9 cellular contexts compared by ENCODE assay signal in the genomic region with DNA sequence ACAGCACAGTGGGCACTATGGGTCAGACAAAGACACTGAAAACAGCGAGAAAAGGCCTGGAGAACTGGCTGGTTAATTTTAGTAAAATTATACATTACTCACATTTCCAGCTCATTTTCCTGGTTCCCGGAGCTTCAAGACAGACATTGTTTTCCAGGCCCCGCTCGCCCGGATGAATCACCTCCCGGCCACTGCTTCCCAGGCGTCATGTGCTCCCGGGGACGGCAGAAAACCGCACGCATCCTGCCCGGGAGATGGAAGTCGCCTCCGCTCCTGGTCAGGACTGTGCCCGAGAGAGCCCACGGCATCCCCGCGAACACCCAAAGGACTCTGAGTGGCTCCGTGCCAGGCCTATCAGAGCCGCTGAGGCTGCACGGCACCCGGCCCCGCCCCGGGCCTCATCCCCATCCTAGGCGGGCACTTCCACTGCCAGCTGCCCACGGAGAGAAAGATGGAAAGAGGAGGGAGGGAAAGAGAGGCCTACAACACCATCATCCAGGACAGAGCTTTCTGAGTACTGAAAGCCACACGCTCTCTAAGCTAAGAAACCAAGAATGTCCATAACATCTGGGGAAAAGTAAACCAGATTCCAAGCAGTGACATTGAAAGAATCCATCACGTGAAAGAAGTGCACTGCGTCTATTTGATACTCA.
DNase-seq lines count a peak whose midpoint lies in the region; ATAC-seq and TF ChIP-seq lines count a peak whose summit lies in the region.
"Had no signal": no experiment of that assay in that cellular context is flagged by ENCODE, and none has a peak within 500 bp of the region (broad histone marks: within the 10 kb centered on the region; RNA-seq: fewer than 3 reads in every experiment).

No MANE protein-coding gene starts in this region.

- H3K4me3 ChIP-seq in mesodermal cell (ENCODE audit: extremely low read depth, insufficient read depth, low read length, poor library complexity, severe bottlenecking) (no peak overlapping the region), uterus (peak overlapping the region in 1 of 2 donors; percentile 25)

- H3K27me3 Mint-ChIP-seq in activated T-cell treated with anti-CD3 and anti-CD28 coated beads, Interleukin-2, amount 50 U/mL, for 24 hours: no peaks in the 10 kb centered on the region
- H3K27me3 Mint-ChIP-seq in activated T-cell treated with anti-CD3 and anti-CD28 coated beads, Interleukin-2, amount 50 U/mL, for 4 hours (ENCODE audit: low read depth): no peaks in the 10 kb centered on the region
- H3K27me3 Mint-ChIP-seq in effector memory CD8-positive, alpha-beta T cell: no peaks in the 10 kb centered on the region
- H3K27me3 Mint-ChIP-seq in stimulated activated naive B cell treated with anti-CD40 and anti-IgM and Interleukin-4, amounts not matched to agents 10 μg/mL and 1 μg/mL and 100 μg/mL, for 72 hours: no peaks in the 10 kb centered on the region
- H3K27me3 Mint-ChIP-seq: B cell had no signal

- TF ChIP-seq POLR2A in uterus (IDR thresholded peaks at IDR 0.05): peak in 1 of 2 donors; percentile 25

- H3K9me3 ChIP-seq in mesodermal cell (ENCODE audit: control insufficient read depth, low read length): no peaks in the 10 kb centered on the region
- no peaks in the 10 kb centered on the region for H3K9me3 ChIP-seq in uterus

- H3K27ac ChIP-seq in mesodermal cell (ENCODE audit: low read depth, low read length, severe bottlenecking): peak overlapping the region; percentile 84
- peak overlapping the region; percentile 90 to 91 for H3K27ac ChIP-seq in uterus

- peak; percentile 13 for DNase-seq in activated T-cell treated with anti-CD3 and anti-CD28 coated beads, Interleukin-2, amount 50 U/mL, for 24 hours
- no peak for DNase-seq in activated T-cell treated with anti-CD3 and anti-CD28 coated beads, Interleukin-2, amount 50 U/mL, for 4 hours
- DNase-seq in effector memory CD8-positive, alpha-beta T cell: no peak
- DNase-seq in uterus: peak; percentile 79 to 82
- no peak for DNase-seq in NCI-H1105 (lab: John Stamatoyannopoulos, UW)
- DNase-seq in stimulated activated naive B cell treated with anti-CD40 and anti-IgM and Interleukin-4, amounts not matched to agents 10 μg/mL and 1 μg/mL and 100 μg/mL, for 72 hours: no peak

- intact Hi-C loops in uterus (cut with DNase I; ENCODE audit: low total_unique reads): no loop called here

- peaks cover 92% of the 10 kb centered on the region for H3K36me3 ChIP-seq in mesodermal cell (ENCODE audit: control insufficient read depth, insufficient read depth, low read length)
- H3K36me3 ChIP-seq in uterus: no peaks in the 10 kb centered on the region

- no peak for ATAC-seq in activated T-cell treated with anti-CD3 and anti-CD28 coated beads, Interleukin-2, amount 50 U/mL, for 4 hours
- ATAC-seq in effector memory CD8-positive, alpha-beta T cell (replicated peaks): no peak
- no peak for ATAC-seq in HG03439 (IDR thresholded peaks at IDR 0.05; ENCODE audit: unreplicated experiment)
- ATAC-seq in stimulated activated naive B cell treated with anti-CD40 and anti-IgM and Interleukin-4, amounts not matched to agents 10 μg/mL and 1 μg/mL and 100 μg/mL, for 72 hours (replicated peaks): no peak

- peaks cover 16% of the 10 kb centered on the region for H3K4me1 Mint-ChIP-seq in activated T-cell treated with anti-CD3 and anti-CD28 coated beads, Interleukin-2, amount 50 U/mL, for 24 hours (ENCODE audit: low read depth)
- peaks cover 7% of the 10 kb centered on the region for H3K4me1 Mint-ChIP-seq in activated T-cell treated with anti-CD3 and anti-CD28 coated beads, Interleukin-2, amount 50 U/mL, for 4 hours (ENCODE audit: low read depth)
- peaks cover 16 to 23% of the 10 kb centered on the region in 2 donors for H3K4me1 Mint-ChIP-seq in effector memory CD8-positive, alpha-beta T cell (ENCODE audit: low read depth in 2 of 2)
- peaks cover 0 to 2% of the 10 kb centered on the region in 2 donors for H3K4me1 Mint-ChIP-seq in stimulated activated naive B cell treated with anti-CD40 and anti-IgM and Interleukin-4, amounts not matched to agents 10 μg/mL and 1 μg/mL and 100 μg/mL, for 72 hours
- H3K4me1 Mint-ChIP-seq: B cell had no signal

- H3K27me3 ChIP-seq in uterus: no peaks in the 10 kb centered on the region

- TF ChIP-seq CTCF in uterus (IDR thresholded peaks at IDR 0.05): no peak

- peak overlapping the region; percentile 81 for H3K27ac Mint-ChIP-seq in activated T-cell treated with anti-CD3 and anti-CD28 coated beads, Interleukin-2, amount 50 U/mL, for 24 hours
- H3K27ac Mint-ChIP-seq in effector memory CD8-positive, alpha-beta T cell: peak overlapping the region; percentile 68 to 83
- H3K27ac Mint-ChIP-seq in stimulated activated naive B cell treated with anti-CD40 and anti-IgM and Interleukin-4, amounts not matched to agents 10 μg/mL and 1 μg/mL and 100 μg/mL, for 72 hours: no peak overlapping the region
- H3K27ac Mint-ChIP-seq: B cell had no signal

- peaks cover 55% of the 10 kb centered on the region for H3K36me3 Mint-ChIP-seq in activated T-cell treated with anti-CD3 and anti-CD28 coated beads, Interleukin-2, amount 50 U/mL, for 24 hours (ENCODE audit: low read depth)
- H3K36me3 Mint-ChIP-seq in activated T-cell treated with anti-CD3 and anti-CD28 coated beads, Interleukin-2, amount 50 U/mL, for 4 hours (ENCODE audit: insufficient read depth): peaks cover 8% of the 10 kb centered on the region
- H3K36me3 Mint-ChIP-seq in effector memory CD8-positive, alpha-beta T cell (ENCODE audit: insufficient read depth): peaks cover 16% of the 10 kb centered on the region
- peaks cover 20 to 24% of the 10 kb centered on the region in 2 donors for H3K36me3 Mint-ChIP-seq in stimulated activated naive B cell treated with anti-CD40 and anti-IgM and Interleukin-4, amounts not matched to agents 10 μg/mL and 1 μg/mL and 100 μg/mL, for 72 hours

- H3K4me1 ChIP-seq in mesodermal cell (ENCODE audit: control insufficient read depth, insufficient read depth, low read length, poor library complexity, severe bottlenecking) (peaks cover 35% of the 10 kb centered on the region), uterus (peaks cover 0 to 8% of the 10 kb centered on the region in 2 donors)

- 92 to 96% methylated on average over 24 to 25 of the region's 29 CpGs for WGBS in mesodermal cell (ENCODE audit: insufficient coverage in 2 of 2), 2 experiments

- no peak overlapping the region for H3K4me3 Mint-ChIP-seq in activated T-cell treated with anti-CD3 and anti-CD28 coated beads, Interleukin-2, amount 50 U/mL, for 24 hours
- no peak overlapping the region for H3K4me3 Mint-ChIP-seq in activated T-cell treated with anti-CD3 and anti-CD28 coated beads, Interleukin-2, amount 50 U/mL, for 4 hours
- H3K4me3 Mint-ChIP-seq in effector memory CD8-positive, alpha-beta T cell: no peak overlapping the region
- H3K4me3 Mint-ChIP-seq in stimulated activated naive B cell treated with anti-CD40 and anti-IgM and Interleukin-4, amounts not matched to agents 10 μg/mL and 1 μg/mL and 100 μg/mL, for 72 hours: no peak overlapping the region
- H3K4me3 Mint-ChIP-seq: B cell had no signal

- no peaks in the 10 kb centered on the region for H3K9me3 Mint-ChIP-seq in activated T-cell treated with anti-CD3 and anti-CD28 coated beads, Interleukin-2, amount 50 U/mL, for 24 hours
- H3K9me3 Mint-ChIP-seq in activated T-cell treated with anti-CD3 and anti-CD28 coated beads, Interleukin-2, amount 50 U/mL, for 4 hours: no peaks in the 10 kb centered on the region
- H3K9me3 Mint-ChIP-seq in effector memory CD8-positive, alpha-beta T cell: no peaks in the 10 kb centered on the region
- no peaks in the 10 kb centered on the region for H3K9me3 Mint-ChIP-seq in stimulated activated naive B cell treated with anti-CD40 and anti-IgM and Interleukin-4, amounts not matched to agents 10 μg/mL and 1 μg/mL and 100 μg/mL, for 72 hours

Comparison
In these comparisons a context has a peak if more than half of its experiments do, and no peak if none do; other contexts are left out.
1. DNase-seq: peak in activated T-cell treated with anti-CD3 and anti-CD28 coated beads, Interleukin-2, amount 50 U/mL, for 24 hours (single experiment) and uterus (2 of 2); none in activated T-cell treated with anti-CD3 and anti-CD28 coated beads, Interleukin-2, amount 50 U/mL, for 4 hours (single experiment), effector memory CD8-positive, alpha-beta T cell (0 of 3), NCI-H1105 (single experiment) and stimulated activated naive B cell treated with anti-CD40 and anti-IgM and Interleukin-4, amounts not matched to agents 10 μg/mL and 1 μg/mL and 100 μg/mL, for 72 hours (single experiment).